In the genomic region with DNA sequence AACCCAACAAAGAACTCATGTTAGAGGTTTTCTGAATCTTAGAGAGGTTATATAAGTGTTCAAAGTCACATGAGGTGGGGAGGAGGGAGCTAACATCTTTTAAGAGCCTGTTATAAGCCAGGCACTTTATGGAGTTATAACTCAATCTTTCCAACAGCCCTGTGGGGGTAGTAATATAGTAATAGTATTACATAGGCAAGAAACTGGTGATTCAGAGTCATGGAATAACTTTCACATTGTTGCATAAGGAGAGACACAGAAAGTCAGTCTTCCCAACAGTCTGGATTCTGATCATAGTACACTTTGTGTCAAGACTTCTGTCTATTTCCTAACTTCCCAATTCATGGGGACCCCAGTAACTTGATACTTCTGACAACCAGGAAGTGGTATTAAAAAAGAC, we compare ENCODE assay signal across 20 cellular contexts.
DNase-seq lines count a peak whose midpoint lies in the region; ATAC-seq, FAIRE-seq and TF ChIP-seq lines count a peak whose summit lies in the region.
"Had no signal": no experiment of that assay in that cellular context is flagged by ENCODE, and none has a peak within 500 bp of the region (broad histone marks: within the 10 kb centered on the region; RNA-seq: fewer than 3 reads in every experiment).

No MANE protein-coding gene starts in this region.

- H3K23ac ChIP-seq in H9 (ENCODE audit: insufficient read length, low read depth, low read length), result no peak overlapping the region

- no peak for TF ChIP-seq EP300 in K562 (IDR thresholded peaks at IDR 0.05; ENCODE audit: low read length)

- peaks cover 14 to 18% of the 10 kb centered on the region in 2 experiments; a peak in 4 of 5 replicates for H3K9me3 Mint-ChIP-seq in H9

- H3K4me3 Mint-ChIP-seq in H9, result no peak overlapping the region
- H3K4me3 Mint-ChIP-seq: stimulated activated memory B cell treated with anti-CD40 and anti-IgM and Interleukin-4, amounts not matched to agents 10 μg/mL and 1 μg/mL and 100 μg/mL, for 72 hours had no signal

- no peak overlapping the region for H2BK15ac ChIP-seq in H9 (ENCODE audit: low read depth, low read length)

- no peak overlapping the region for H4K5ac ChIP-seq in H9 (ENCODE audit: insufficient read length, low read depth, low read length)

- H3K9me3 ChIP-seq in K562 (replicated peaks; ENCODE audit: control insufficient read depth, insufficient read depth, low read depth, low read length) (no peaks in the 10 kb centered on the region), smooth muscle cell (replicated peaks; ENCODE audit: low read depth) (peaks cover 3% of the 10 kb centered on the region), H9 (ENCODE audit: control insufficient read depth, low read depth, low read length) (no peaks in the 10 kb centered on the region), PC-9 (ENCODE audit: insufficient read depth, low read depth) (no peaks in the 10 kb centered on the region), WERI-Rb-1 (ENCODE audit: severe bottlenecking) (no peaks in the 10 kb centered on the region)
- H3K9me3 ChIP-seq: neutrophil, thoracic aorta had no signal

- H3K36me3 ChIP-seq in K562 (ENCODE audit: control insufficient read depth, insufficient read depth, low read length) (no peaks in the 10 kb centered on the region), smooth muscle cell (ENCODE audit: low read depth) (no peaks in the 10 kb centered on the region), PC-9 (ENCODE audit: low read depth) (no peaks in the 10 kb centered on the region), WERI-Rb-1 (no peaks in the 10 kb centered on the region)
- H3K36me3 ChIP-seq: neutrophil, thoracic aorta had no signal

- no peaks in the 10 kb centered on the region for H3K79me1 ChIP-seq in H9 (ENCODE audit: insufficient read depth, low read depth, low read length, poor library complexity, severe bottlenecking)

- H2BK12ac ChIP-seq in H9 (ENCODE audit: insufficient read length, low read depth, low read length), result no peak overlapping the region

- H4K20me1 ChIP-seq in K562 (replicated peaks; ENCODE audit: control insufficient read depth, insufficient read depth, low read length), result no peaks in the 10 kb centered on the region
- H4K20me1 ChIP-seq in smooth muscle cell (ENCODE audit: low read depth), result no peaks in the 10 kb centered on the region
- H4K20me1 ChIP-seq in H9 (ENCODE audit: control insufficient read depth, insufficient read depth, insufficient read length), result no peaks in the 10 kb centered on the region
- no peaks in the 10 kb centered on the region for H4K20me1 ChIP-seq in PC-9 (ENCODE audit: insufficient read depth)

- FAIRE-seq in K562 (lab: Jason Lieb, UNC), result no peak
- FAIRE-seq: colon, endometrium, TTC549 had no signal

- peaks cover 4 to 5% of the 10 kb centered on the region in 2 experiments; a peak in 3 of 4 replicates for H3K4me1 Mint-ChIP-seq in H9

- peak; percentile 38 for DNase-seq in LHCN-M2 (ENCODE audit: low read depth)
- no peak for DNase-seq in K562 (ENCODE audit: extremely low read depth in 1 of 4, low spot score in 3 of 4)
- DNase-seq in fibroblast of the aortic adventitia (ENCODE audit: low read depth), result peak; percentile 85
- no peak for DNase-seq in smooth muscle cell (lab: John Stamatoyannopoulos, UW; ENCODE audit: unreplicated experiment)
- DNase-seq in H9, result no peak
- DNase-seq in PC-9, result no peak
- DNase-seq in WERI-Rb-1, result no peak
- DNase-seq: activated CD4-positive, alpha-beta T cell treated with anti-CD3 and anti-CD28 coated beads, Interleukin-2, amount 50 U/mL, for 48 hours; aorta; COR-L47; DND-41; NCI-H2029; NCI-H510A; SW 1271 had no signal

- H3K14ac ChIP-seq in H9 (ENCODE audit: insufficient read depth, low read length), result no peak overlapping the region

- no peak for TF ChIP-seq RAD21 in K562 (CRISPR knock-in tag; conservative IDR thresholded peaks at IDR 0.05 in 1 of 2, IDR thresholded peaks at IDR 0.05 in 1 of 2)

- H3T11ph ChIP-seq in H9 (ENCODE audit: low read length), result no peak overlapping the region

- no peaks in the 10 kb centered on the region for H3K23me2 ChIP-seq in H9 (ENCODE audit: insufficient read length, low read depth, low read length, poor library complexity, severe bottlenecking)

- POLR2A ChIA-PET in K562 (lab: Yijun Ruan, JAX), result no interaction called here
- POLR2A ChIA-PET in PC-9 (lab: Charles Lee; ENCODE audit: unreplicated experiment), result interaction anchor here (0.6 kb wide), 1 partner anchor 10 kb away, joined by 8 read pairs; no protein-coding TSS in a partner anchor

- H2BK20ac ChIP-seq in H9 (ENCODE audit: low read depth, low read length, poor library complexity, severe bottlenecking), result no peak overlapping the region

- TF ChIP-seq POLR2A in K562 (conservative IDR thresholded peaks at IDR 0.05), result no peak

- no peak overlapping the region for H3K56ac ChIP-seq in H9 (ENCODE audit: insufficient read length, low read depth, low read length)

- no peak overlapping the region for H2BK5ac ChIP-seq in H9 (ENCODE audit: insufficient read length, low read length)

- H3K79me2 ChIP-seq in K562 (ENCODE audit: control insufficient read depth, insufficient read depth, low read length) (no peaks in the 10 kb centered on the region), smooth muscle cell (ENCODE audit: low read depth) (no peaks in the 10 kb centered on the region), H9 (ENCODE audit: insufficient read depth, low read length) (no peaks in the 10 kb centered on the region), PC-9 (ENCODE audit: low read depth) (no peaks in the 10 kb centered on the region)

- no peak overlapping the region for H3K18ac ChIP-seq in H9 (ENCODE audit: insufficient read length, low read depth, low read length)

- CTCF ChIA-PET in K562 (lab: Yijun Ruan, JAX; ENCODE audit: low intra/inter-chr PET ratio), result no interaction called here
- CTCF ChIA-PET in PC-9 (lab: Charles Lee), result interaction anchor here (0.7 kb wide), 1 partner anchor 10 kb away, joined by 6 read pairs; no protein-coding TSS in a partner anchor

- no peak overlapping the region for H3K4me3 ChIP-seq in K562
- H3K4me3 ChIP-seq in fibroblast of the aortic adventitia (ENCODE audit: low read depth, low read length), result no peak overlapping the region
- no peak overlapping the region for H3K4me3 ChIP-seq in smooth muscle cell
- H3K4me3 ChIP-seq in PC-9, result no peak overlapping the region
- no peak overlapping the region for H3K4me3 ChIP-seq in WERI-Rb-1 (ENCODE audit: low read depth, low read length)
- H3K4me3 ChIP-seq: thoracic aorta had no signal

- H3K27me3 Mint-ChIP-seq in H9 (ENCODE audit: low read depth), result no peaks in the 10 kb centered on the region; the same call in none of the 2 replicates
- H3K27me3 Mint-ChIP-seq: stimulated activated memory B cell treated with anti-CD40 and anti-IgM and Interleukin-4, amounts not matched to agents 10 μg/mL and 1 μg/mL and 100 μg/mL, for 72 hours had no signal

- H3K27me3 ChIP-seq in K562 (ENCODE audit: control insufficient read depth in 2 of 2, insufficient read depth in 2 of 2, low read length in 2 of 2) (no peaks in the 10 kb centered on the region), smooth muscle cell (ENCODE audit: low read depth) (no peaks in the 10 kb centered on the region), H9 (ENCODE audit: insufficient read depth, low read length) (no peaks in the 10 kb centered on the region), PC-9 (ENCODE audit: insufficient read depth, low read depth) (peaks cover 23% of the 10 kb centered on the region; the same call in 1 of the 2 replicates), WERI-Rb-1 (ENCODE audit: insufficient read depth, low read depth, severe bottlenecking) (no peaks in the 10 kb centered on the region)

- no peak overlapping the region for H2AFZ ChIP-seq in K562 (ENCODE audit: low read depth, low read length)
- no peak overlapping the region for H2AFZ ChIP-seq in smooth muscle cell (ENCODE audit: low read depth)
- H2AFZ ChIP-seq in H9 (ENCODE audit: low read length), result no peak overlapping the region
- H2AFZ ChIP-seq in PC-9, result no peak overlapping the region

- H3K4ac ChIP-seq in H9 (ENCODE audit: low read depth, low read length), result no peak overlapping the region

- intact Hi-C loops in K562 (cut with micrococcal nuclease) (no loop called here), PC-9 (cut with micrococcal nuclease; ENCODE audit: unreplicated experiment) (loop anchor here (10.0 kb wide), 1 partner anchor 427 kb away; no protein-coding TSS in a partner anchor)

- no peak overlapping the region for H3K4me2 ChIP-seq in K562 (ENCODE audit: insufficient read depth, low read length)
- peak overlapping the region; percentile 4 for H3K4me2 ChIP-seq in smooth muscle cell
- no peak overlapping the region for H3K4me2 ChIP-seq in H9 (ENCODE audit: insufficient read depth, insufficient read length, low read length)
- no peak overlapping the region for H3K4me2 ChIP-seq in PC-9

- H4K8ac ChIP-seq in H9 (replicated peaks; ENCODE audit: insufficient read length, low read depth, low read length), result no peak overlapping the region

- no peak for TF ChIP-seq CTCF in K562 (IDR thresholded peaks at IDR 0.05 in 2 of 3, conservative IDR thresholded peaks at IDR 0.05 in 1 of 3; ENCODE audit: insufficient read depth in 2 of 3, low read depth in 1 of 3, low read length in 3 of 3)
- no peak for TF ChIP-seq CTCF in fibroblast of the aortic adventitia (IDR thresholded peaks at IDR 0.05; ENCODE audit: insufficient read depth, low read length)
- TF ChIP-seq CTCF in smooth muscle cell (IDR thresholded peaks at IDR 0.05; ENCODE audit: borderline replicate concordance, insufficient read depth, poor library complexity, severe bottlenecking), result no peak
- TF ChIP-seq CTCF in H9 (conservative IDR thresholded peaks at IDR 0.05), result no peak
- no peak for TF ChIP-seq CTCF in PC-9 (conservative IDR thresholded peaks at IDR 0.05)
- TF ChIP-seq CTCF in WERI-Rb-1 (IDR thresholded peaks at IDR 0.05; ENCODE audit: low read depth, low read length), result no peak

- H3K9me1 ChIP-seq in K562 (ENCODE audit: control insufficient read depth, insufficient read depth, low read length), result no peaks in the 10 kb centered on the region

- H3K9ac ChIP-seq in K562 (ENCODE audit: insufficient read depth in 1 of 2, low read depth in 2 of 2, low read length in 2 of 2) (no peak overlapping the region), smooth muscle cell (ENCODE audit: low read depth) (peak overlapping the region; percentile 9), H9 (ENCODE audit: extremely low read depth, insufficient read length, low read length) (no peak overlapping the region)

- H3F3A ChIP-seq in smooth muscle cell (ENCODE audit: low read depth) (no peaks in the 10 kb centered on the region), PC-9 (ENCODE audit: insufficient read depth, low read depth) (no peaks in the 10 kb centered on the region)

- no peak overlapping the region for H2BK120ac ChIP-seq in H9 (ENCODE audit: low read depth, low read length, poor library complexity, severe bottlenecking)

- H3K4me1 ChIP-seq in K562 (replicated peaks in 1 of 2; ENCODE audit: control insufficient read depth in 2 of 2, insufficient read depth in 2 of 2, low read length in 2 of 2), result peaks cover 3 to 5% of the 10 kb centered on the region in 2 experiments; a peak in 3 of 5 replicates
- H3K4me1 ChIP-seq in smooth muscle cell (ENCODE audit: low read depth), result peaks cover 3% of the 10 kb centered on the region
- no peaks in the 10 kb centered on the region for H3K4me1 ChIP-seq in H9 (ENCODE audit: insufficient read depth, low read length)
- no peaks in the 10 kb centered on the region for H3K4me1 ChIP-seq in PC-9 (replicated peaks; ENCODE audit: insufficient read depth)

- ATAC-seq in K562, result no peak
- ATAC-seq: stimulated activated memory B cell treated with anti-CD40 and anti-IgM and Interleukin-4, amounts not matched to agents 10 μg/mL and 1 μg/mL and 100 μg/mL, for 72 hours had no signal

- no peak overlapping the region for H2AK5ac ChIP-seq in H9 (ENCODE audit: insufficient read length, low read length)

- H3K27ac ChIP-seq in K562 (ENCODE audit: extremely low read depth, low read depth, low read length) (no peak overlapping the region), smooth muscle cell (ENCODE audit: low read depth) (peak overlapping the region; percentile 72), H9 (ENCODE audit: insufficient read length, low read depth, low read length) (no peak overlapping the region), PC-9 (no peak overlapping the region), WERI-Rb-1 (no peak overlapping the region)
- H3K27ac ChIP-seq: neutrophil, thoracic aorta had no signal

- in situ Hi-C loops in K562 (cut with MboI), result no loop called here

- peaks cover 0 to 3% (median 0%) of the 10 kb centered on the region in 3 experiments; a peak in 2 of 7 replicates for H3K36me3 Mint-ChIP-seq in H9 (ENCODE audit: insufficient read depth in 1 of 3, low read depth in 3 of 3)

- BruUV-seq in K562 (replicated peaks; lab: Mats Ljungman, UMichigan) (no TSS peak), PC-9 (replicated peaks; lab: Mats Ljungman, UMichigan) (no TSS peak)

- H3K9me2 ChIP-seq in PC-9 (ENCODE audit: insufficient read depth), result no peaks in the 10 kb centered on the region

- no peak overlapping the region for H3K27ac Mint-ChIP-seq in H9
- H3K27ac Mint-ChIP-seq: stimulated activated memory B cell treated with anti-CD40 and anti-IgM and Interleukin-4, amounts not matched to agents 10 μg/mL and 1 μg/mL and 100 μg/mL, for 72 hours had no signal

- H4K91ac ChIP-seq in H9 (ENCODE audit: insufficient read length, low read depth, low read length), result no peak overlapping the region

Comparison
In these comparisons a context has a peak if more than half of its experiments do, and no peak if none do; other contexts are left out.
1. DNase-seq: peak in LHCN-M2 (single experiment) and fibroblast of the aortic adventitia (single experiment); none in K562 (0 of 4), smooth muscle cell (single experiment), H9 (single experiment), PC-9 (0 of 2) and WERI-Rb-1 (single experiment).